ENCODE assay signal across 24 cellular contexts in the genomic region with DNA sequence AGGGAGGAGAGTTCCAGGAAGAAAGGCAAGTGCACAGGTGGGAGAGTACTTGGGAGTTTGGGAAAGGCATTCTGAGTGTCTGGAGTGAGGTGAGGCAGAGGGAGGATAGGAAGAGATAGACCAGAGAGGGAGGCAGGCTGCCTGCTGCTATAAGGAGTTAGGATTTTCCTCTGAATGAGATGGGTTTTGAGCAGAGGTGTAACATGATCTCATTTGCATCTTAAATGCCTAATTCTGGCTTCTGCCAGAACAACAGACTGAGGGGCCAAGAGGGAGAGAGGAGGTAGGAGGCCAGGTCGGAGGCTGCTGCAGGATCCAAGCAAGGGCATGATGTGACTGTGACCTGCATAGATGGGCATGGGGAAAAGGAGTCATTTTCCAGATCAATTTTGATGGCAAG. TPM values are rescaled to one million over a fixed set of nuclear protein-coding genes. Genes with fewer than 3 reads are reported as not detected.
DNase-seq lines count a peak whose midpoint lies in the region; TF ChIP-seq lines count a peak whose summit lies in the region.
"Had no signal": no experiment of that assay in that cellular context is flagged by ENCODE, and none has a peak within 500 bp of the region (broad histone marks: within the 10 kb centered on the region; RNA-seq: fewer than 3 reads in every experiment).

No MANE protein-coding gene starts in this region.

- H3K36me3 Mint-ChIP-seq in endodermal cell (ENCODE audit: low read depth) = no peaks in the 10 kb centered on the region

- 17 to 39% methylated on average over 1 of the region's 1 CpG for WGBS in endodermal cell (ENCODE audit: insufficient coverage in 1 of 2, insufficient read length in 1 of 2), 2 experiments
- WGBS in mesendoderm (ENCODE audit: extremely low coverage, insufficient coverage, low lambda C conversion rate) = no CpG with 5 or more reads among the region's 1 CpG

- H3K9me3 ChIP-seq in HUES48 (ENCODE audit: control insufficient read depth, insufficient read depth, low read length) (no peaks in the 10 kb centered on the region), endodermal cell (ENCODE audit: control insufficient read depth, low read length) (peaks cover 12% of the 10 kb centered on the region)
- H3K9me3 ChIP-seq: Caco-2, SK-N-SH had no signal

- H2AK5ac ChIP-seq in mesendoderm (ENCODE audit: low read length) = no peak overlapping the region

- H4K8ac ChIP-seq in mesendoderm (ENCODE audit: low read depth, low read length) = no peak overlapping the region

- peaks cover 2% of the 10 kb centered on the region for H3K27me3 Mint-ChIP-seq in endodermal cell (ENCODE audit: insufficient read depth)
- H3K27me3 Mint-ChIP-seq: CD4-positive, alpha-beta T cell had no signal

- no peak overlapping the region for H3K18ac ChIP-seq in mesendoderm (ENCODE audit: low read length)

- H3K4me3 Mint-ChIP-seq in endodermal cell = no peak overlapping the region
- H3K4me3 Mint-ChIP-seq: CD4-positive, alpha-beta T cell; HFFc6 had no signal

- no peak for TF ChIP-seq POLR2A in erythroblast (IDR thresholded peaks at IDR 0.05; ENCODE audit: low read length)

- H3K56ac ChIP-seq in mesendoderm (ENCODE audit: low read length) = no peak overlapping the region

- no peak overlapping the region for H3K27ac Mint-ChIP-seq in endodermal cell
- H3K27ac Mint-ChIP-seq: CD4-positive, alpha-beta T cell; HFFc6 had no signal

- H3K4me1 ChIP-seq in HUES48 (ENCODE audit: control insufficient read depth, insufficient read depth, low read length) (peaks cover 19% of the 10 kb centered on the region), endodermal cell (ENCODE audit: control insufficient read depth, insufficient read depth, low read length) (no peaks in the 10 kb centered on the region), mesendoderm (ENCODE audit: control insufficient read depth, low read depth, low read length) (no peaks in the 10 kb centered on the region)
- H3K4me1 ChIP-seq: Caco-2 had no signal

- TF ChIP-seq CTCF in endodermal cell (conservative IDR thresholded peaks at IDR 0.05) = no peak

- no peak overlapping the region for H3K4me3 ChIP-seq in H7 (ENCODE audit: insufficient read depth, low read depth, low read length)
- H3K4me3 ChIP-seq in HUES48 (ENCODE audit: low read depth, low read length) = 0 out of 2 replicates have a peak overlapping the region, but pooled peaks have one; percentile 22
- H3K4me3 ChIP-seq in endodermal cell (ENCODE audit: low read length) = no peak overlapping the region
- H3K4me3 ChIP-seq in mesendoderm (ENCODE audit: low read length) = no peak overlapping the region
- H3K4me3 ChIP-seq: BLaER1 had no signal

- H3K27me3 ChIP-seq in H7 (ENCODE audit: control insufficient read depth, insufficient read depth, low read length) (no peaks in the 10 kb centered on the region), HUES48 (ENCODE audit: control insufficient read depth, insufficient read depth, low read length) (no peaks in the 10 kb centered on the region), endodermal cell (ENCODE audit: control insufficient read depth, insufficient read depth, low read length, poor library complexity, severe bottlenecking) (no peaks in the 10 kb centered on the region), mesendoderm (ENCODE audit: insufficient read depth, low read length, poor library complexity) (no peaks in the 10 kb centered on the region)
- H3K27me3 ChIP-seq: BLaER1 had no signal

- no peak overlapping the region for H2BK5ac ChIP-seq in mesendoderm (ENCODE audit: low read length)

- H3K4ac ChIP-seq in mesendoderm (ENCODE audit: low read depth, low read length) = no peak overlapping the region

- peaks cover 8% of the 10 kb centered on the region for H3K4me1 Mint-ChIP-seq in endodermal cell

- H2BK120ac ChIP-seq in mesendoderm (ENCODE audit: low read depth, low read length) = no peak overlapping the region

- in situ Hi-C loops in ACHN (cut with HindIII; ENCODE audit: low pct_ligation_motif_present, low pct_unique_long_range_greater_than_20kb, low sequenced_read_pairs) = no loop called here

- H3K36me3 ChIP-seq in H7 (replicated peaks; ENCODE audit: control insufficient read depth, insufficient read depth, low read length) (no peaks in the 10 kb centered on the region), HUES48 (ENCODE audit: control insufficient read depth, insufficient read depth, low read length) (no peaks in the 10 kb centered on the region), endodermal cell (ENCODE audit: control insufficient read depth, insufficient read depth, low read length) (no peaks in the 10 kb centered on the region), mesendoderm (ENCODE audit: control insufficient read depth, insufficient read depth, low read length) (no peaks in the 10 kb centered on the region)
- H3K36me3 ChIP-seq: BLaER1 had no signal

- no peak overlapping the region for H4K5ac ChIP-seq in mesendoderm (ENCODE audit: low read length)

- H3K9me3 Mint-ChIP-seq in endodermal cell = peaks cover 14% of the 10 kb centered on the region

- H3K79me1 ChIP-seq in mesendoderm (ENCODE audit: low read length) = no peaks in the 10 kb centered on the region

- H3K27ac ChIP-seq in HUES48 (ENCODE audit: low read depth, low read length) = no peak overlapping the region
- no peak overlapping the region for H3K27ac ChIP-seq in endodermal cell (ENCODE audit: low read depth, low read length)
- H3K27ac ChIP-seq in mesendoderm (ENCODE audit: low read depth, low read length) = no peak overlapping the region
- H3K27ac ChIP-seq: BLaER1, HL-60, KMS-11 had no signal

- no peak overlapping the region for H2BK15ac ChIP-seq in mesendoderm (replicated peaks; ENCODE audit: low read depth)

- H3K79me2 ChIP-seq in mesendoderm (ENCODE audit: control insufficient read depth, insufficient read depth, low read length) = no peaks in the 10 kb centered on the region

- H3K4me2 ChIP-seq in mesendoderm (ENCODE audit: low read length) = no peak overlapping the region
- H3K4me2 ChIP-seq: BLaER1, KMS-11, SK-N-SH had no signal

- H3K9ac ChIP-seq in HUES48 (ENCODE audit: low read depth, low read length) (no peak overlapping the region), endodermal cell (ENCODE audit: extremely low read depth, low read length, poor library complexity, severe bottlenecking) (no peak overlapping the region), mesendoderm (ENCODE audit: low read length) (no peak overlapping the region)
- H3K9ac ChIP-seq: BLaER1, KMS-11, SK-N-SH had no signal

- H3K23ac ChIP-seq in mesendoderm (ENCODE audit: low read length) = no peak overlapping the region

- DNase-seq in H7 (peak; percentile 24), endodermal cell (peak; percentile 68), mesendoderm (peak; percentile 7), ACHN (no peak), nucleus accumbens (lab: John Stamatoyannopoulos, UW) (no peak), erythroblast (lab: John Stamatoyannopoulos, UW) (no peak)
- DNase-seq: Caco-2; CD4-positive, alpha-beta T cell; DMS153; HFFc6; IMR-90; NCI-H1694; NCI-H2081; NCI-H748 treated with DMSO at 0.1 percent for 48 hours; NK-92 treated with Interleukin-12 subunit alpha and Interleukin-12 subunit beta, amount 100 ng/mL, for 24 hours; SIG-M5; SK-N-SH had no signal

RNA-seq across cellular contexts. Expression of gene IRX6, which starts 31.5 kb away (rescaled TPM):
- total RNA-seq in H7 (2014; rRNA removed; shearing (Covaris generic)) = 0.07 TPM in 1 of 2 replicates, not detected in the other
- 1 to 10 TPM in 1 of 2 donors, under 1 TPM in 1; 0.55 to 1.1 TPM for total RNA-seq in endodermal cell
- polyA plus RNA-seq in endodermal cell (2013, experiment 1 of 2) = 0.46 TPM
- 0.33 TPM for polyA plus RNA-seq in endodermal cell (2013, experiment 2 of 2)
- polyA plus RNA-seq in mesendoderm (2013, experiment 1 of 2) = 0.06 TPM
- polyA plus RNA-seq in mesendoderm (2013, experiment 2 of 2) = 0.07 TPM
- total RNA-seq: Caco-2; CD4-positive, alpha-beta T cell; H4; HFFc6; HT1080; IMR-90; NCI-H460 had no signal
- polyA plus RNA-seq: IMR-90, SK-N-SH had no signal

Comparison
In these comparisons a context has a peak if more than half of its experiments do, and no peak if none do; other contexts are left out.
1. DNase-seq: peak in H7 (single experiment), endodermal cell (single experiment) and mesendoderm (single experiment); none in ACHN (single experiment), nucleus accumbens (0 of 56) and erythroblast (0 of 2).